Comparison of ENCODE assay signal across 8 cellular contexts in the genomic region with DNA sequence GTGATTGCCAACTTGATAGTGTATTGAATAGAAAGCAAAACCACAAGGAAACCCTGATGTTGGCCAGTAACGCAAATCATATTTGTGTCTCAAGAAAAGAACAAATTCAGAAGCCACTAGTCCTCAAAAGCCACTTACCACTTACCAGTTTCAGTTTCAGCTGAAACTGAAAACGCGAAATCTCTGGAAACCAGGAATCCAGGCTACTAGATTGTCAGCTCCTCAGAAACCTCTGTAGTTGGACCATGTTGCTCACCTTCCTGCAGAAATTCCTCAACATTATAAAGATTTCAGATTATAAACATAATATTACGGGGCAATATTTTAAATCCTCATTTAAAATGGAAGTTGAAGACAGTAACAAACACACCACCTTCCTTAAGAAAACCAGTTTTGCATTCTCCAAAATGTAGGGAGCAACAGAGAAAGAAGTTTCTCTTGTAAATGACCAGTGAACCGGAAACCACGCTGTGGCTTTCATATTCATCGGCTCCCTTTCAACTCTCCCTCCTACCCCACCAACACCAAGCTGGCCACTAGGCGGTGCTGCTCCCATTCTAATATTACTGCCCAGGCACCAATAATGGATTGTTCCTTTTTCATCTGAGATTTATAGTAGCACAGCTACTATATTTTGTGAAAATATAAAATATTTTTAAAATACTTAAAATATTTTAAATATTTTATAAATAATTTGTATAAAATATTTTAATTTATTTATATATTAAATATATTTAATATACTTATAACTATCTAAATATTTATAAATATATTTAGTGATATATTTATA. TPM values are rescaled to one million over a fixed set of nuclear protein-coding genes. Genes with fewer than 3 reads are reported as not detected.
DNase-seq lines count a peak whose midpoint lies in the region; ATAC-seq and TF ChIP-seq lines count a peak whose summit lies in the region.

No MANE protein-coding gene starts in this region.

- peak overlapping the region; percentile 61 for H3K27ac ChIP-seq in rectal smooth muscle tissue (ENCODE audit: low read depth, low read length)
- H3K27ac ChIP-seq in vagina = peak overlapping the region; percentile 40

- no peaks in the 10 kb centered on the region for H3K27me3 ChIP-seq in rectal smooth muscle tissue (ENCODE audit: control insufficient read depth, insufficient read depth, low read length)
- H3K27me3 ChIP-seq in vagina = no peaks in the 10 kb centered on the region

- no peaks in the 10 kb centered on the region for H3K36me3 ChIP-seq in rectal smooth muscle tissue (ENCODE audit: control insufficient read depth, insufficient read depth, low read length)
- H3K36me3 ChIP-seq in vagina = no peaks in the 10 kb centered on the region

- H3K4me3 ChIP-seq in GM12875 (ENCODE audit: low read depth, low read length) (no peak overlapping the region), rectal smooth muscle tissue (ENCODE audit: low read length) (peak overlapping the region; percentile 57), vagina (peak overlapping the region; percentile 19 to 33)

- H3K9me3 ChIP-seq in vagina = no peaks in the 10 kb centered on the region

- intact Hi-C loops in vagina (cut with DNase I) = no loop called here

- H3K4me1 ChIP-seq in rectal smooth muscle tissue (ENCODE audit: control insufficient read depth, insufficient read depth, low read length) (peaks cover 4% of the 10 kb centered on the region), vagina (peaks cover 6% of the 10 kb centered on the region)

- peak; percentile 81 for TF ChIP-seq CTCF in GM12875 (IDR thresholded peaks at IDR 0.05; ENCODE audit: borderline replicate concordance, insufficient read depth, low read depth, low read length)
- peak; percentile 65 to 85 (median 82) for TF ChIP-seq CTCF in vagina (IDR thresholded peaks at IDR 0.05)

- TF ChIP-seq POLR2A in vagina (IDR thresholded peaks at IDR 0.05) = no peak

- peak; percentile 73 for DNase-seq in NCI-H1436 (lab: John Stamatoyannopoulos, UW)
- peak; percentile 54 to 81 (median 69) for DNase-seq in T-helper 1 cell
- DNase-seq in anterior cingulate cortex (lab: John Stamatoyannopoulos, UW) = peak in 57 of 58 donors; percentile 2 to 90 (median 70)
- peak; percentile 81 for DNase-seq in hepatic stellate cell (ENCODE audit: low spot score)
- DNase-seq in vagina (ENCODE audit: extremely low spot score in 2 of 2) = no peak

- peak; percentile 57 for ATAC-seq in HG02840 (IDR thresholded peaks at IDR 0.05; ENCODE audit: low FRiP score, unreplicated experiment)

- peak overlapping the region; percentile 40 for H3K9ac ChIP-seq in rectal smooth muscle tissue (ENCODE audit: low read length)

RNA-seq across cellular contexts. Expression of a gene that starts 8.7 kb away (rescaled TPM):
- total RNA-seq in vagina = 48.4 TPM

RNA-seq across cellular contexts. Expression of a gene that starts 32.3 kb away (rescaled TPM):
- total RNA-seq in vagina = 0.98 TPM

Comparison
In these comparisons a context has a peak if more than half of its experiments do, and no peak if none do; other contexts are left out.
1. DNase-seq: peak in NCI-H1436 (single experiment), T-helper 1 cell (5 of 5), anterior cingulate cortex (57 of 58) and hepatic stellate cell (single experiment); none in vagina (0 of 2).